In genomic region chr11:32892355-32893090, GRCh38 we compare ENCODE assay signal across 8 cellular contexts. TPM values are rescaled to one million over a fixed set of nuclear protein-coding genes. Genes with fewer than 3 reads are reported as not detected.
A peak's percentile ranks its signal among the peaks of the same experiment; 100 is the strongest.
DNase-seq lines count a peak whose midpoint lies in the region; ATAC-seq and TF ChIP-seq lines count a peak whose summit lies in the region.

Gene QSER1, plus strand, starts transcription at chr11:32892811. Its CDS starts 315 bp downstream, at chr11:32893126.

- H3K36me3 Mint-ChIP-seq in activated naive CD8-positive, alpha-beta T cell treated with anti-CD3 and anti-CD28 coated beads, Interleukin-2, amount 10 ng/mL, durations not matched to agents 7 days and 5 days, result peaks cover 1% of the 10 kb centered on the region

- H3K27me3 ChIP-seq in cardiac muscle cell, result no peaks in the 10 kb centered on the region
- no peaks in the 10 kb centered on the region for H3K27me3 ChIP-seq in trophoblast cell (ENCODE audit: insufficient read depth, low read length)
- no peaks in the 10 kb centered on the region for H3K27me3 ChIP-seq in tibial artery

- no peaks in the 10 kb centered on the region for H3K9me3 Mint-ChIP-seq in activated naive CD8-positive, alpha-beta T cell treated with anti-CD3 and anti-CD28 coated beads, Interleukin-2, amount 10 ng/mL, durations not matched to agents 7 days and 5 days

- peak within 1 kb of the TSS; percentile 92 for H3K18ac ChIP-seq in trophoblast cell (ENCODE audit: low read length)

- H3K4me1 ChIP-seq in cardiac muscle cell (ENCODE audit: low read depth) (peaks cover 17% of the 10 kb centered on the region), trophoblast cell (ENCODE audit: control insufficient read depth in 1 of 2, insufficient read depth in 2 of 2, low read length in 2 of 2) (no peaks in the 10 kb centered on the region), tibial artery (peaks cover 0 to 19% (median 5%) of the 10 kb centered on the region in 4 donors)

- H3K14ac ChIP-seq in trophoblast cell (ENCODE audit: low read length), result peak within 1 kb of the TSS; percentile 89

- POLR2A ChIA-PET in activated naive CD8-positive, alpha-beta T cell treated with anti-CD3 and anti-CD28 coated beads, Interleukin-2, amount 10 ng/mL, durations not matched to agents 7 days and 5 days (lab: Charles Lee), result interaction anchor here (1.0 to 2.2 kb wide), 3 partner anchors 26 to 147 kb away, joined by 3 to 12 read pairs (median 3); partner anchors contain the start of gene TCP11L1

- peak within 1 kb of the TSS; percentile 68 for H3K4me3 ChIP-seq in cardiac muscle cell
- H3K4me3 ChIP-seq in trophoblast cell (ENCODE audit: low read depth, low read length), result peak within 1 kb of the TSS; percentile 93
- peak within 1 kb of the TSS; percentile 63 to 69 for H3K4me3 ChIP-seq in tibial artery

- H3K79me1 ChIP-seq in trophoblast cell (ENCODE audit: low read length), result peaks cover 15% of the 10 kb centered on the region

- ATAC-seq in GM21825 (IDR thresholded peaks at IDR 0.05; ENCODE audit: unreplicated experiment), result peak; percentile 59
- peak; percentile 67 for ATAC-seq in activated naive CD8-positive, alpha-beta T cell treated with anti-CD3 and anti-CD28 coated beads, Interleukin-2, amount 10 ng/mL, durations not matched to agents 7 days and 5 days (ENCODE audit: low read depth)

- H2BK5ac ChIP-seq in trophoblast cell (ENCODE audit: low read depth, low read length, poor library complexity), result peak within 1 kb of the TSS; percentile 95

- H3K79me2 ChIP-seq in trophoblast cell (ENCODE audit: control insufficient read depth, insufficient read depth, low read length, poor library complexity), result peaks cover 12% of the 10 kb centered on the region

- no peaks in the 10 kb centered on the region for H3K9me3 ChIP-seq in cardiac muscle cell (ENCODE audit: low read depth)
- no peaks in the 10 kb centered on the region for H3K9me3 ChIP-seq in trophoblast cell (ENCODE audit: insufficient read depth, low read depth, low read length)
- H3K9me3 ChIP-seq in tibial artery, result no peaks in the 10 kb centered on the region

- no peak within 1 kb of the TSS for H3K23ac ChIP-seq in trophoblast cell (ENCODE audit: low read length)

- DNase-seq in G401 (ENCODE audit: low spot score) (peak; percentile 64), LHCN-M2 (ENCODE audit: low read depth) (peak; percentile 52), SW 1271 (lab: John Stamatoyannopoulos, UW) (peak; percentile 43 to 55), cardiac muscle cell (ENCODE audit: low read depth in 1 of 2, low spot score in 1 of 2) (peak; percentile 69 to 82), trophoblast cell (peak; percentile 11 to 49), tibial artery (peak; percentile 50 to 82)
- DNase-seq in activated naive CD8-positive, alpha-beta T cell treated with anti-CD3 and anti-CD28 coated beads, Interleukin-2, amount 10 ng/mL, durations not matched to agents 7 days and 5 days, result peak; percentile 79

- H2BK12ac ChIP-seq in trophoblast cell (ENCODE audit: low read length), result peak within 1 kb of the TSS; percentile 58

- TF ChIP-seq CTCF in cardiac muscle cell (IDR thresholded peaks at IDR 0.05; ENCODE audit: low read depth, low read length), result no peak
- TF ChIP-seq CTCF in tibial artery (IDR thresholded peaks at IDR 0.05), result no peak

- H2BK120ac ChIP-seq in trophoblast cell (ENCODE audit: insufficient read depth, low read length, poor library complexity), result peak within 1 kb of the TSS; percentile 87

- H3K4me3 Mint-ChIP-seq in activated naive CD8-positive, alpha-beta T cell treated with anti-CD3 and anti-CD28 coated beads, Interleukin-2, amount 10 ng/mL, durations not matched to agents 7 days and 5 days, result peak within 1 kb of the TSS; percentile 98

- peak within 1 kb of the TSS; percentile 81 for H4K12ac ChIP-seq in trophoblast cell (ENCODE audit: low read depth, low read length)

- peak within 1 kb of the TSS; percentile 90 for H3K9ac ChIP-seq in trophoblast cell (ENCODE audit: low read length)

- in situ Hi-C loops in G401 (cut with HindIII; ENCODE audit: low sequenced_read_pairs), result no loop called here

- H3K4me1 Mint-ChIP-seq in activated naive CD8-positive, alpha-beta T cell treated with anti-CD3 and anti-CD28 coated beads, Interleukin-2, amount 10 ng/mL, durations not matched to agents 7 days and 5 days, result peaks cover 17% of the 10 kb centered on the region

- intact Hi-C loops in tibial artery (cut with DNase I; ENCODE audit: low total_unique reads), result no loop called here

- H3K36me3 ChIP-seq in cardiac muscle cell (no peaks in the 10 kb centered on the region), trophoblast cell (ENCODE audit: control insufficient read depth in 1 of 2, insufficient read depth in 2 of 2, low read length in 2 of 2) (no peaks in the 10 kb centered on the region), tibial artery (no peaks in the 10 kb centered on the region)

- peak within 1 kb of the TSS; percentile 78 for H3K4ac ChIP-seq in trophoblast cell (ENCODE audit: low read depth, low read length)

- no CpG with 5 or more reads among the region's 91 CpGs for WGBS in trophoblast cell (ENCODE audit: extremely low coverage, insufficient coverage, insufficient read length)

- H4K8ac ChIP-seq in trophoblast cell (ENCODE audit: low read depth, low read length), result peak within 1 kb of the TSS; percentile 95

- peak within 1 kb of the TSS; percentile 88 for H2AFZ ChIP-seq in trophoblast cell (ENCODE audit: insufficient read depth, low read length, poor library complexity)

- peaks cover 15% of the 10 kb centered on the region for H3K27me3 Mint-ChIP-seq in activated naive CD8-positive, alpha-beta T cell treated with anti-CD3 and anti-CD28 coated beads, Interleukin-2, amount 10 ng/mL, durations not matched to agents 7 days and 5 days

- H3K27ac Mint-ChIP-seq in activated naive CD8-positive, alpha-beta T cell treated with anti-CD3 and anti-CD28 coated beads, Interleukin-2, amount 10 ng/mL, durations not matched to agents 7 days and 5 days, result peak within 1 kb of the TSS; percentile 91

- peak within 1 kb of the TSS; percentile 75 for H2AK5ac ChIP-seq in trophoblast cell (ENCODE audit: low read length)

- H3K27ac ChIP-seq in cardiac muscle cell (peak within 1 kb of the TSS; percentile 96), trophoblast cell (ENCODE audit: low read depth, low read length) (peak within 1 kb of the TSS; percentile 95), tibial artery (peak within 1 kb of the TSS; percentile 80 to 83)

- peak within 1 kb of the TSS; percentile 98 for H3K4me2 ChIP-seq in trophoblast cell (ENCODE audit: low read length)

- H4K91ac ChIP-seq in trophoblast cell (ENCODE audit: low read depth, low read length), result peak within 1 kb of the TSS; percentile 93

RNA-seq across cellular contexts. Expression of gene QSER1, which starts in this region (rescaled TPM):
- 10.6 and 16.6 TPM in 2 replicates for total RNA-seq in G401 (2014; rRNA removed; shearing (Covaris generic))
- total RNA-seq in LHCN-M2 (2014; rRNA removed) (24.3 and 30.2 TPM in 2 replicates), cardiac muscle cell (15.9 and 32.1 TPM in 2 replicates)
- polyA plus RNA-seq in LHCN-M2 (2012), result 4.8 TPM
- total RNA-seq in activated naive CD8-positive, alpha-beta T cell treated with anti-CD3 and anti-CD28 coated beads, Interleukin-2, amount 10 ng/mL, durations not matched to agents 7 days and 5 days, result 10 to 100 TPM; 12.3 to 14.4 TPM
- polyA plus RNA-seq in cardiac muscle cell, result 4.5 and 9.3 TPM in 2 replicates
- 18.1 and 19.6 TPM in 2 replicates for polyA plus RNA-seq in trophoblast cell (2013)

Comparison
In these comparisons a context has a peak if more than half of its experiments do, and no peak if none do; other contexts are left out.
1. Peak in every context shown above with its lines: DNase-seq, ATAC-seq, H3K4me3 ChIP-seq and H3K27ac ChIP-seq.